In the genomic region with DNA sequence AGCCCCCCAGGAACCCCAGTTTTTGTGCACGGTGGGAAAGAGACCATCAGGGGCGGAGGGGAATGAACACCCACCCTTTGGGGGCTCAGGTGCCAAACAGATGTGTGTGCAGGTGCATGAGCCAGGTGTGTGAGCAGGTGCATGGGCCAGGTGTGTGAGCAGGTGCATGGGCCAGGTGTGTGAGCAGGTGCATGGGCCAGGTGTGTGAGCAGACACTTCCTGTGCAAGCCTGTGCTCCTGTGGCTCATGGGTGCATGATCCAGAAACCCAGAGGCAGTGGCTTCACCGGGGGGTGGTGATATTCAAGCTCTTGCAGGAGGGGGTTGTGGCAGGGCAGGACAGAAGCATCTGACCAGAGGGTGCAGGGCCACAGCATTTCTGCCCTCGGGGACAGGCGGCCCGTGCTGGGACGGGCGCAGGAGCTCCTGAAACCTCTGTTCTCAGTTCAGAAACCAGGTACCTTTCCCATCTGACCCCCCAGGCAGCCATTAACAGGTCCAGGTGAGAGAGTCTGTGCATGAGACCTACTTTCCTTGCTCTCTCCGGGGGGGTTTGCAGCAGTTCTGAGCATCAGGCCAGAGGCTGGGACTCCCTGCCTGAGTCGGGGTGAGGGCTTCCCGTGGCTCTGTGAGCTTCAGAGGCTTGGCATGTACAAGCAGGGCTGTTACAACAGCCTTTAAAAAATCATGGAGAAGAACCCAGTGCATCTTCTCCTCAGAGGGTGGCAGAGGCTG, we compare ENCODE assay signal across 1 cellular context.
TF ChIP-seq lines count a peak whose summit lies in the region.

No MANE protein-coding gene starts in this region.

TF ChIP-seq in K562, 482 proteins besides CTCF, POLR2A, EP300 and RAD21:
- TF ChIP-seq CBFA2T2 (conservative IDR thresholded peaks at IDR 0.05) (peak; percentile 34; the same call in 1 of the 2 replicates), TSC22D4 (tag; IDR thresholded peaks at IDR 0.05) (no peak), ZEB2 (IDR thresholded peaks at IDR 0.05) (peak; percentile 46; the same call in 1 of the 2 replicates)
